ENCODE assay signal across 8 cellular contexts in the genomic region with DNA sequence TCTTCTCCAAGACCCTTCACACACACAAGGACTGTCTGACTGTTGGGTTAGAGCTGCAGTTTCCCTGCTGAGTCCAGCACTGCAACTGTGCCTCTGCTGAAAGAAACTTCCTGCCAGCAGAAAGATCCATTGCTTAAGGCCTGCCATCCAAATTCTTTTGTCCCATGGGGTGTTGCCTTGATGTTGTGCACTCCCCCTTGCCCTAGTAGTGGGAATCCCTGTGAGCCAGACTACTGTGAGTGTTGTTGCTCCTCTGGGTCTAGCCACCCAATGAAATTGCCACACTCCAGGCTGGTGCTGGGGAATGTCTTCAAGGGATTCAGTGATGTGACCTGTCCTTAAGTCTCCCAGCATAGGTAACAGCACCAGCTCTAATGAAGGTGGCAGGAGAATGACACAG.
"Had no signal": no experiment of that assay in that cellular context is flagged by ENCODE, and none has a peak within 500 bp of the region (broad histone marks: within the 10 kb centered on the region; RNA-seq: fewer than 3 reads in every experiment).

No MANE protein-coding gene starts in this region.

- H3K27ac ChIP-seq: GM23248, HL-60, KMS-11 had no signal

- ATAC-seq: HepG2 had no signal

- H3K4me2 ChIP-seq: KMS-11 had no signal

- DNase-seq: GM23248, GOT3, H9, HCEC 1CT, KBM-7 had no signal

- H3K9ac ChIP-seq: GM23248, KMS-11 had no signal

- H3K4me3 ChIP-seq: GM23248 had no signal

- H2AFZ ChIP-seq: GM23248 had no signal
